1 cellular context compared by ENCODE assay signal in genomic region chr6:10403385-10404106, GRCh38.
A peak's percentile ranks its signal among the peaks of the same experiment; 100 is the strongest.
TF ChIP-seq lines count a peak whose summit lies in the region.

No MANE protein-coding gene starts in this region.

TF ChIP-seq in K562, 482 proteins besides CTCF, POLR2A, EP300 and RAD21 (continued from another document and continues in another):
- TF ChIP-seq ZNF280A (IDR thresholded peaks at IDR 0.05; ENCODE audit: low read depth, partially characterized antibody) (no peak), GATA2 (CRISPR knock-in tag; IDR thresholded peaks at IDR 0.05) (peak; percentile 67), HDAC8 (tag; IDR thresholded peaks at IDR 0.05) (0 out of 2 replicates have a peak, but pooled peaks have one; percentile 55), ELF4 (CRISPR knock-in tag; IDR thresholded peaks at IDR 0.05) (peak; percentile 15; the same call in 1 of the 2 replicates), CBX5 (IDR thresholded peaks at IDR 0.05; ENCODE audit: borderline replicate concordance, low read depth) (no peak), TAF1 (IDR thresholded peaks at IDR 0.05; ENCODE audit: control insufficient read depth, extremely low read depth, insufficient read depth, low read length, severe bottlenecking) (no peak), E2F4 (CRISPR knock-in tag; IDR thresholded peaks at IDR 0.05; ENCODE audit: low read depth) (no peak), ZFPM2 (CRISPR knock-in tag; IDR thresholded peaks at IDR 0.05) (no peak), GABPA (tag; conservative IDR thresholded peaks at IDR 0.05; ENCODE audit: low read depth) (no peak), MTA1 (IDR thresholded peaks at IDR 0.05; ENCODE audit: borderline replicate concordance) (no peak), ZNF165 (CRISPR knock-in tag; IDR thresholded peaks at IDR 0.05; ENCODE audit: borderline replicate concordance) (peak; percentile 62; the same call in 1 of the 2 replicates), MED1 (CRISPR knock-in tag; IDR thresholded peaks at IDR 0.05; ENCODE audit: borderline replicate concordance) (no peak), GABPB1 (CRISPR knock-in tag; IDR thresholded peaks at IDR 0.05) (no peak), SMAD3 (CRISPR knock-in tag; conservative IDR thresholded peaks at IDR 0.05) (no peak), HEY1 (CRISPR knock-in tag; IDR thresholded peaks at IDR 0.05; ENCODE audit: borderline replicate concordance) (no peak), ZNF212 (CRISPR knock-in tag; IDR thresholded peaks at IDR 0.05) (0 out of 2 replicates have a peak, but pooled peaks have one; percentile 26), HDAC2 (IDR thresholded peaks at IDR 0.05) (peak; percentile 43), BRF1 (IDR thresholded peaks at IDR 0.05; ENCODE audit: borderline replicate concordance, extremely low read depth, insufficient read length) (no peak), HMGN3 (IDR thresholded peaks at IDR 0.05; ENCODE audit: borderline replicate concordance, extremely low read depth, insufficient read length, low read depth, low read length) (no peak), ZC3H8 (IDR thresholded peaks at IDR 0.05) (no peak), CTBP1 (IDR thresholded peaks at IDR 0.05; ENCODE audit: borderline replicate concordance) (no peak), THRB (CRISPR knock-in tag; conservative IDR thresholded peaks at IDR 0.05) (peak; percentile 78), ZNF583 (CRISPR knock-in tag; IDR thresholded peaks at IDR 0.05) (peak; percentile 52; the same call in 1 of the 2 replicates), ZNF41 (CRISPR knock-in tag; conservative IDR thresholded peaks at IDR 0.05) (no peak), FOXJ2 (tag; IDR thresholded peaks at IDR 0.05) (no peak), SMARCB1 (IDR thresholded peaks at IDR 0.05; ENCODE audit: insufficient read length, low read depth) (no peak), PHTF2 (CRISPR knock-in tag; IDR thresholded peaks at IDR 0.05) (no peak), FIP1L1 (IDR thresholded peaks at IDR 0.05; ENCODE audit: low read depth, low read length, poor library complexity, severe bottlenecking) (no peak), SRSF1 (IDR thresholded peaks at IDR 0.05; ENCODE audit: low read depth, low read length) (no peak)
- TF ChIP-seq, protein P1, sequence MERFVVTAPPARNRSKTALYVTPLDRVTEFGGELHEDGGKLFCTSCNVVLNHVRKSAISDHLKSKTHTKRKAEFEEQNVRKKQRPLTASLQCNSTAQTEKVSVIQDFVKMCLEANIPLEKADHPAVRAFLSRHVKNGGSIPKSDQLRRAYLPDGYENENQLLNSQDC (CRISPR knock-in tag; IDR thresholded peaks at IDR 0.05): no peak
- TF ChIP-seq, protein P2, sequence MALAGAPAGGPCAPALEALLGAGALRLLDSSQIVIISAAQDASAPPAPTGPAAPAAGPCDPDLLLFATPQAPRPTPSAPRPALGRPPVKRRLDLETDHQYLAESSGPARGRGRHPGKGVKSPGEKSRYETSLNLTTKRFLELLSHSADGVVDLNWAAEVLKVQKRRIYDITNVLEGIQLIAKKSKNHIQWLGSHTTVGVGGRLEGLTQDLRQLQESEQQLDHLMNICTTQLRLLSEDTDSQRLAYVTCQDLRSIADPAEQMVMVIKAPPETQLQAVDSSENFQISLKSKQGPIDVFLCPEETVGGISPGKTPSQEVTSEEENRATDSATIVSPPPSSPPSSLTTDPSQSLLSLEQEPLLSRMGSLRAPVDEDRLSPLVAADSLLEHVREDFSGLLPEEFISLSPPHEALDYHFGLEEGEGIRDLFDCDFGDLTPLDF (CRISPR knock-in tag; IDR thresholded peaks at IDR 0.05): no peak; the same call in 1 of the 2 replicates
- TF ChIP-seq, protein P3, sequence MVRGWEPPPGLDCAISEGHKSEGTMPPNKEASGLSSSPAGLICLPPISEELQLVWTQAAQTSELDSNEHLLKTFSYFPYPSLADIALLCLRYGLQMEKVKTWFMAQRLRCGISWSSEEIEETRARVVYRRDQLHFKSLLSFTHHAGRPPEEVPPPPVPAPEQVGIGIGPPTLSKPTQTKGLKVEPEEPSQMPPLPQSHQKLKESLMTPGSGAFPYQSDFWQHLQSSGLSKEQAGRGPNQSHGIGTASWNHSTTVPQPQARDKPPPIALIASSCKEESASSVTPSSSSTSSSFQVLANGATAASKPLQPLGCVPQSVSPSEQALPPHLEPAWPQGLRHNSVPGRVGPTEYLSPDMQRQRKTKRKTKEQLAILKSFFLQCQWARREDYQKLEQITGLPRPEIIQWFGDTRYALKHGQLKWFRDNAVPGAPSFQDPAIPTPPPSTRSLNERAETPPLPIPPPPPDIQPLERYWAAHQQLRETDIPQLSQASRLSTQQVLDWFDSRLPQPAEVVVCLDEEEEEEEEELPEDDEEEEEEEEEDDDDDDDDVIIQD (CRISPR knock-in tag; IDR thresholded peaks at IDR 0.05): no peak
- TF ChIP-seq, protein P4, sequence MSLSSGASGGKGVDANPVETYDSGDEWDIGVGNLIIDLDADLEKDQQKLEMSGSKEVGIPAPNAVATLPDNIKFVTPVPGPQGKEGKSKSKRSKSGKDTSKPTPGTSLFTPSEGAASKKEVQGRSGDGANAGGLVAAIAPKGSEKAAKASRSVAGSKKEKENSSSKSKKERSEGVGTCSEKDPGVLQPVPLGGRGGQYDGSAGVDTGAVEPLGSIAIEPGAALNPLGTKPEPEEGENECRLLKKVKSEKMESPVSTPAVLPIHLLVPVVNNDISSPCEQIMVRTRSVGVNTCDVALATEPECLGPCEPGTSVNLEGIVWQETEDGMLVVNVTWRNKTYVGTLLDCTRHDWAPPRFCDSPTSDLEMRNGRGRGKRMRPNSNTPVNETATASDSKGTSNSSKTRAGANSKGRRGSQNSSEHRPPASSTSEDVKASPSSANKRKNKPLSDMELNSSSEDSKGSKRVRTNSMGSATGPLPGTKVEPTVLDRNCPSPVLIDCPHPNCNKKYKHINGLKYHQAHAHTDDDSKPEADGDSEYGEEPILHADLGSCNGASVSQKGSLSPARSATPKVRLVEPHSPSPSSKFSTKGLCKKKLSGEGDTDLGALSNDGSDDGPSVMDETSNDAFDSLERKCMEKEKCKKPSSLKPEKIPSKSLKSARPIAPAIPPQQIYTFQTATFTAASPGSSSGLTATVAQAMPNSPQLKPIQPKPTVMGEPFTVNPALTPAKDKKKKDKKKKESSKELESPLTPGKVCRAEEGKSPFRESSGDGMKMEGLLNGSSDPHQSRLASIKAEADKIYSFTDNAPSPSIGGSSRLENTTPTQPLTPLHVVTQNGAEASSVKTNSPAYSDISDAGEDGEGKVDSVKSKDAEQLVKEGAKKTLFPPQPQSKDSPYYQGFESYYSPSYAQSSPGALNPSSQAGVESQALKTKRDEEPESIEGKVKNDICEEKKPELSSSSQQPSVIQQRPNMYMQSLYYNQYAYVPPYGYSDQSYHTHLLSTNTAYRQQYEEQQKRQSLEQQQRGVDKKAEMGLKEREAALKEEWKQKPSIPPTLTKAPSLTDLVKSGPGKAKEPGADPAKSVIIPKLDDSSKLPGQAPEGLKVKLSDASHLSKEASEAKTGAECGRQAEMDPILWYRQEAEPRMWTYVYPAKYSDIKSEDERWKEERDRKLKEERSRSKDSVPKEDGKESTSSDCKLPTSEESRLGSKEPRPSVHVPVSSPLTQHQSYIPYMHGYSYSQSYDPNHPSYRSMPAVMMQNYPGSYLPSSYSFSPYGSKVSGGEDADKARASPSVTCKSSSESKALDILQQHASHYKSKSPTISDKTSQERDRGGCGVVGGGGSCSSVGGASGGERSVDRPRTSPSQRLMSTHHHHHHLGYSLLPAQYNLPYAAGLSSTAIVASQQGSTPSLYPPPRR (CRISPR knock-in tag; IDR thresholded peaks at IDR 0.05; ENCODE audit: borderline replicate concordance): no peak; the same call in 1 of the 2 replicates
- TF ChIP-seq, protein P5, sequence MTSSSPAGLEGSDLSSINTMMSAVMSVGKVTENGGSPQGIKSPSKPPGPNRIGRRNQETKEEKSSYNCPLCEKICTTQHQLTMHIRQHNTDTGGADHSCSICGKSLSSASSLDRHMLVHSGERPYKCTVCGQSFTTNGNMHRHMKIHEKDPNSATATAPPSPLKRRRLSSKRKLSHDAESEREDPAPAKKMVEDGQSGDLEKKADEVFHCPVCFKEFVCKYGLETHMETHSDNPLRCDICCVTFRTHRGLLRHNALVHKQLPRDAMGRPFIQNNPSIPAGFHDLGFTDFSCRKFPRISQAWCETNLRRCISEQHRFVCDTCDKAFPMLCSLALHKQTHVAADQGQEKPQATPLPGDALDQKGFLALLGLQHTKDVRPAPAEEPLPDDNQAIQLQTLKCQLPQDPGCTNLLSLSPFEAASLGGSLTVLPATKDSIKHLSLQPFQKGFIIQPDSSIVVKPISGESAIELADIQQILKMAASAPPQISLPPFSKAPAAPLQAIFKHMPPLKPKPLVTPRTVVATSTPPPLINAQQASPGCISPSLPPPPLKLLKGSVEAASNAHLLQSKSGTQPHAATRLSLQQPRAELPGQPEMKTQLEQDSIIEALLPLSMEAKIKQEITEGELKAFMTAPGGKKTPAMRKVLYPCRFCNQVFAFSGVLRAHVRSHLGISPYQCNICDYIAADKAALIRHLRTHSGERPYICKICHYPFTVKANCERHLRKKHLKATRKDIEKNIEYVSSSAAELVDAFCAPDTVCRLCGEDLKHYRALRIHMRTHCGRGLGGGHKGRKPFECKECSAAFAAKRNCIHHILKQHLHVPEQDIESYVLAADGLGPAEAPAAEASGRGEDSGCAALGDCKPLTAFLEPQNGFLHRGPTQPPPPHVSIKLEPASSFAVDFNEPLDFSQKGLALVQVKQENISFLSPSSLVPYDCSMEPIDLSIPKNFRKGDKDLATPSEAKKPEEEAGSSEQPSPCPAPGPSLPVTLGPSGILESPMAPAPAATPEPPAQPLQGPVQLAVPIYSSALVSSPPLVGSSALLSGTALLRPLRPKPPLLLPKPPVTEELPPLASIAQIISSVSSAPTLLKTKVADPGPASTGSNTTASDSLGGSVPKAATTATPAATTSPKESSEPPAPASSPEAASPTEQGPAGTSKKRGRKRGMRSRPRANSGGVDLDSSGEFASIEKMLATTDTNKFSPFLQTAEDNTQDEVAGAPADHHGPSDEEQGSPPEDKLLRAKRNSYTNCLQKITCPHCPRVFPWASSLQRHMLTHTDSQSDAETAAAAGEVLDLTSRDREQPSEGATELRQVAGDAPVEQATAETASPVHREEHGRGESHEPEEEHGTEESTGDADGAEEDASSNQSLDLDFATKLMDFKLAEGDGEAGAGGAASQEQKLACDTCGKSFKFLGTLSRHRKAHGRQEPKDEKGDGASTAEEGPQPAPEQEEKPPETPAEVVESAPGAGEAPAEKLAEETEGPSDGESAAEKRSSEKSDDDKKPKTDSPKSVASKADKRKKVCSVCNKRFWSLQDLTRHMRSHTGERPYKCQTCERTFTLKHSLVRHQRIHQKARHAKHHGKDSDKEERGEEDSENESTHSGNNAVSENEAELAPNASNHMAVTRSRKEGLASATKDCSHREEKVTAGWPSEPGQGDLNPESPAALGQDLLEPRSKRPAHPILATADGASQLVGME (CRISPR knock-in tag; IDR thresholded peaks at IDR 0.05): 0 out of 2 replicates have a peak, but pooled peaks have one; percentile 69
- TF ChIP-seq, protein P6, sequence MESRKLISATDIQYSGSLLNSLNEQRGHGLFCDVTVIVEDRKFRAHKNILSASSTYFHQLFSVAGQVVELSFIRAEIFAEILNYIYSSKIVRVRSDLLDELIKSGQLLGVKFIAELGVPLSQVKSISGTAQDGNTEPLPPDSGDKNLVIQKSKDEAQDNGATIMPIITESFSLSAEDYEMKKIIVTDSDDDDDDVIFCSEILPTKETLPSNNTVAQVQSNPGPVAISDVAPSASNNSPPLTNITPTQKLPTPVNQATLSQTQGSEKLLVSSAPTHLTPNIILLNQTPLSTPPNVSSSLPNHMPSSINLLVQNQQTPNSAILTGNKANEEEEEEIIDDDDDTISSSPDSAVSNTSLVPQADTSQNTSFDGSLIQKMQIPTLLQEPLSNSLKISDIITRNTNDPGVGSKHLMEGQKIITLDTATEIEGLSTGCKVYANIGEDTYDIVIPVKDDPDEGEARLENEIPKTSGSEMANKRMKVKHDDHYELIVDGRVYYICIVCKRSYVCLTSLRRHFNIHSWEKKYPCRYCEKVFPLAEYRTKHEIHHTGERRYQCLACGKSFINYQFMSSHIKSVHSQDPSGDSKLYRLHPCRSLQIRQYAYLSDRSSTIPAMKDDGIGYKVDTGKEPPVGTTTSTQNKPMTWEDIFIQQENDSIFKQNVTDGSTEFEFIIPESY (CRISPR knock-in tag; IDR thresholded peaks at IDR 0.05): no peak
